8 cellular contexts compared by ENCODE assay signal in genomic region chr19:53879145-53880037, GRCh38. TPM values are rescaled to one million over a fixed set of nuclear protein-coding genes. Genes with fewer than 3 reads are reported as not detected.
A peak's percentile ranks its signal among the peaks of the same experiment; 100 is the strongest.
DNase-seq lines count a peak whose midpoint lies in the region; TF ChIP-seq lines count a peak whose summit lies in the region.

No MANE protein-coding gene starts in this region.

- no peaks in the 10 kb centered on the region for H3K9me3 Mint-ChIP-seq in immature natural killer cell

- peak overlapping the region in 1 of 5 donors; percentile 66 for H3K4me3 Mint-ChIP-seq in immature natural killer cell

- H3K27ac ChIP-seq in WERI-Rb-1: peak overlapping the region; percentile 75
- H3K27ac ChIP-seq in skeletal muscle tissue (ENCODE audit: low read depth, low read length): no peak overlapping the region

- H3K36me3 ChIP-seq in WERI-Rb-1 (peaks cover 1% of the 10 kb centered on the region), skeletal muscle tissue (ENCODE audit: control insufficient read depth in 3 of 3, insufficient read depth in 3 of 3, low read length in 3 of 3) (peaks cover 0 to 5% (median under 1%) of the 10 kb centered on the region in 3 donors)

- H3K4me3 ChIP-seq in WERI-Rb-1 (ENCODE audit: low read depth, low read length) (peak overlapping the region; percentile 83), cardiac fibroblast (replicated peaks in 1 of 2; ENCODE audit: low read depth in 2 of 2, low read length in 2 of 2) (peak overlapping the region; percentile 55 to 57), skeletal muscle tissue (ENCODE audit: low read length in 3 of 3) (peak overlapping the region; percentile 58 to 72 (median 65))

- peaks cover 5 to 11% (median 5%) of the 10 kb centered on the region in 3 donors for H3K36me3 Mint-ChIP-seq in immature natural killer cell

- H3K9me3 ChIP-seq in WERI-Rb-1 (ENCODE audit: severe bottlenecking): no peaks in the 10 kb centered on the region
- no peaks in the 10 kb centered on the region for H3K9me3 ChIP-seq in skeletal muscle tissue (ENCODE audit: control insufficient read depth in 3 of 3, low read length in 3 of 3)

- H3K9ac ChIP-seq in skeletal muscle tissue (ENCODE audit: low read depth in 1 of 3, low read length in 3 of 3): peak overlapping the region in 2 of 3 donors; percentile 16 to 48

- H3K27me3 ChIP-seq in WERI-Rb-1 (ENCODE audit: insufficient read depth, low read depth, severe bottlenecking) (peaks cover 21% of the 10 kb centered on the region), skeletal muscle tissue (ENCODE audit: control insufficient read depth in 3 of 3, insufficient read depth in 3 of 3, low read length in 3 of 3) (peaks cover 26 to 40% (median 37%) of the 10 kb centered on the region in 3 donors)

- H3K27ac Mint-ChIP-seq in immature natural killer cell: peak overlapping the region in 3 of 6 donors; percentile 28 to 62 (median 58)

- H3K27me3 Mint-ChIP-seq in immature natural killer cell (ENCODE audit: low read depth in 3 of 3): peaks cover 9 to 11% (median 10%) of the 10 kb centered on the region in 3 donors

- TF ChIP-seq CTCF in WERI-Rb-1 (IDR thresholded peaks at IDR 0.05; ENCODE audit: low read depth, low read length) (no peak), cardiac fibroblast (IDR thresholded peaks at IDR 0.05; ENCODE audit: low read depth, low read length) (no peak)

- H3K4me1 ChIP-seq in skeletal muscle tissue (ENCODE audit: control insufficient read depth in 3 of 3, insufficient read depth in 3 of 3, low read length in 3 of 3): peaks cover 9 to 26% (median 13%) of the 10 kb centered on the region in 3 donors

- DNase-seq in EL (peak; percentile 90), HCEC 1CT (peak; percentile 79), NCI-H1092 (lab: John Stamatoyannopoulos, UW) (peak; percentile 91), WERI-Rb-1 (peak; percentile 98), cardiac fibroblast (ENCODE audit: low read depth in 2 of 2) (peak; percentile 87 to 95), immature natural killer cell (peak; percentile 69 to 72 (median 69)), NCI-H510A (lab: John Stamatoyannopoulos, UW) (no peak)

- H3K4me1 Mint-ChIP-seq in immature natural killer cell: peaks cover 14 to 22% of the 10 kb centered on the region in 2 donors

RNA-seq across cellular contexts. Expression of gene PRKCG, which starts 2.6 kb away (rescaled TPM):
- polyA plus RNA-seq in immature natural killer cell: not detected
- total RNA-seq in skeletal muscle tissue: not detected

RNA-seq across cellular contexts. Expression of gene MYADM, which starts 11.7 kb away (rescaled TPM):
- polyA plus RNA-seq in immature natural killer cell: 10 to 100 TPM; 20.1 to 40.5 (median 34.0) TPM
- total RNA-seq in skeletal muscle tissue: 20.9 TPM

RNA-seq across cellular contexts. Expression of gene CACNG7, which starts 29.7 kb away (rescaled TPM):
- not detected for polyA plus RNA-seq in immature natural killer cell
- total RNA-seq in skeletal muscle tissue: not detected

RNA-seq across cellular contexts. Expression of gene NLRP12, which starts 55.3 kb away (rescaled TPM):
- under 1 TPM in 2 of 3 donors, not detected in 1; 0.20 to 0.28 TPM for polyA plus RNA-seq in immature natural killer cell
- 1.0 TPM for total RNA-seq in skeletal muscle tissue
